ENCODE assay signal across 1 cellular context in the genomic region with DNA sequence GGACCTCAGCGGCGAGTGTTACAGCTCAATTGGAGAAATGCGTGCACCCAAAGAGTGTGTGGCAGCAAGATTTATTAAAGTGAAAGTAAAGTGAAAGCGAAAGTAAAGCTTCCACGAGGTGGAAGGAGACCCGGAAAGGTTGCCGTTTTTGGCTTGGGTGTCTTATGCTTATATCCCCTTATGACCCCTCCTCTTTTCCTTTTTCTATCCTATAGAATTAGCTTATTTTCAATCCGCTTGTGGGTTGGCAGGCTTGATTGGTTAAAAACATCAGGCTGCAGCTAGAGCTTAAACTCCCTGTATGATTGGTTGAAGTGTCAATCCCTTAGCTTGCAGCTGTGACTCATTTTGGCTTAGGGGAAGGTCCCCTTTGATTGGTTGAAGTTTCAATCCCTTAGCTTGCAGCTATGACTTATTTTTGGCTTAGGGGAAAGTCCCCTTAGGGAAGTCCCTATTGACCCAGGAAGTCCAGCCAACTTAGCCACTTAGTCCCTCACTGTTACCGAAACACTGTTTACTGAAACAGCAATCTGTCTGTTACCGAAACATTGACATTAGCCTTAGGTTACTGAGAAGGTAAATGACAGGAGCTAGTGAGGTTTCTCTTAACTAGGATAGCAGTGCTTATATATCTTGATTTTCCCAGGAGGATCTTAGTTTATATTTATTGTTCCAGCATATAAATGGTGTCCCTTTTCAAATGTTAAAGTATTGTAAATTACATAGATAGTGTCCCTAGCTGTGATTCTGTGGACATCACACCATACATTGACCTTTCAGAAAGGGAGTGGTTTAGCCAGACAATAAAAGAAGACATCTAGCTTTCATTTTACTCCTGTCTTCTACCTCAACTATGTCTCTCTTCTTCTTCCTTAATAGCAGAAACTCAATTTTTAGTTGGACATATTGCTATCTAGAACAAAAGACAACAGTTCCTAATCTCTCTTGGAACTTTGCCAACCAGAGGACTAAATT.
TF ChIP-seq lines count a peak whose summit lies in the region.

No MANE protein-coding gene starts in this region.

TF ChIP-seq in GM12878, 131 proteins besides CTCF, POLR2A, EP300 and RAD21 (continued from another document and continues in another):
- TF ChIP-seq E4F1 (IDR thresholded peaks at IDR 0.05; ENCODE audit: borderline replicate concordance, partially characterized antibody) (no peak), IRF4 (IDR thresholded peaks at IDR 0.05; ENCODE audit: low read depth, low read length) (no peak), SRF (IDR thresholded peaks at IDR 0.05; ENCODE audit: low read depth in 2 of 2, low read length in 2 of 2) (no peak), CHD1 (IDR thresholded peaks at IDR 0.05; ENCODE audit: low read depth, low read length) (no peak), NFIC (IDR thresholded peaks at IDR 0.05; ENCODE audit: low read depth, low read length) (0 out of 2 replicates have a peak, but pooled peaks have one; percentile 18), CBFB (IDR thresholded peaks at IDR 0.05; ENCODE audit: low read depth) (no peak), CHD4 (IDR thresholded peaks at IDR 0.05) (no peak), MYB (IDR thresholded peaks at IDR 0.05; ENCODE audit: borderline replicate concordance, low read depth, low read length) (no peak), NBN (IDR thresholded peaks at IDR 0.05) (no peak), BMI1 (IDR thresholded peaks at IDR 0.05; ENCODE audit: borderline replicate concordance) (no peak), SMAD5 (IDR thresholded peaks at IDR 0.05; ENCODE audit: low read depth) (no peak), RELA (IDR thresholded peaks at IDR 0.05; ENCODE audit: borderline replicate concordance, partially characterized antibody) (peak; percentile 97), ZSCAN29 (IDR thresholded peaks at IDR 0.05) (no peak), MEF2A (IDR thresholded peaks at IDR 0.05; ENCODE audit: insufficient read depth, low read depth, low read length) (peak; percentile 84), ETV6 (conservative IDR thresholded peaks at IDR 0.05 in 1 of 2, IDR thresholded peaks at IDR 0.05 in 1 of 2; ENCODE audit: borderline replicate concordance in 1 of 2, low read depth in 1 of 2) (no peak), ZNF24 (IDR thresholded peaks at IDR 0.05) (no peak), DPF2 (IDR thresholded peaks at IDR 0.05) (0 out of 2 replicates have a peak, but pooled peaks have one; percentile 27), BACH1 (IDR thresholded peaks at IDR 0.05; ENCODE audit: borderline replicate concordance) (no peak), CHD2 (IDR thresholded peaks at IDR 0.05; ENCODE audit: borderline replicate concordance, low read depth, low read length) (0 out of 2 replicates have a peak, but pooled peaks have one; percentile 9), NR2C1 (IDR thresholded peaks at IDR 0.05) (no peak), IKZF1 (conservative IDR thresholded peaks at IDR 0.05) (peak; percentile 57; the same call in 1 of the 2 replicates), MTA2 (IDR thresholded peaks at IDR 0.05; ENCODE audit: low read depth) (peak; percentile 61; the same call in 1 of the 2 replicates), SKIL (IDR thresholded peaks at IDR 0.05; ENCODE audit: low read depth, poor library complexity, severe bottlenecking) (peak; percentile 31), NR2F1 (conservative IDR thresholded peaks at IDR 0.05) (peak; percentile 52), ATF7 (IDR thresholded peaks at IDR 0.05; ENCODE audit: low read depth) (peak; percentile 31; the same call in 1 of the 2 replicates), YY1 (IDR thresholded peaks at IDR 0.05; ENCODE audit: low read depth, low read length) (no peak), HDAC6 (IDR thresholded peaks at IDR 0.05; ENCODE audit: unreplicated experiment) (no peak), SPI1 (IDR thresholded peaks at IDR 0.05; ENCODE audit: borderline replicate concordance, insufficient read depth, low read depth, low read length) (no peak), ATF2 (IDR thresholded peaks at IDR 0.05; ENCODE audit: low read length) (0 out of 2 replicates have a peak, but pooled peaks have one; percentile 16)
- TF ChIP-seq, protein P1, sequence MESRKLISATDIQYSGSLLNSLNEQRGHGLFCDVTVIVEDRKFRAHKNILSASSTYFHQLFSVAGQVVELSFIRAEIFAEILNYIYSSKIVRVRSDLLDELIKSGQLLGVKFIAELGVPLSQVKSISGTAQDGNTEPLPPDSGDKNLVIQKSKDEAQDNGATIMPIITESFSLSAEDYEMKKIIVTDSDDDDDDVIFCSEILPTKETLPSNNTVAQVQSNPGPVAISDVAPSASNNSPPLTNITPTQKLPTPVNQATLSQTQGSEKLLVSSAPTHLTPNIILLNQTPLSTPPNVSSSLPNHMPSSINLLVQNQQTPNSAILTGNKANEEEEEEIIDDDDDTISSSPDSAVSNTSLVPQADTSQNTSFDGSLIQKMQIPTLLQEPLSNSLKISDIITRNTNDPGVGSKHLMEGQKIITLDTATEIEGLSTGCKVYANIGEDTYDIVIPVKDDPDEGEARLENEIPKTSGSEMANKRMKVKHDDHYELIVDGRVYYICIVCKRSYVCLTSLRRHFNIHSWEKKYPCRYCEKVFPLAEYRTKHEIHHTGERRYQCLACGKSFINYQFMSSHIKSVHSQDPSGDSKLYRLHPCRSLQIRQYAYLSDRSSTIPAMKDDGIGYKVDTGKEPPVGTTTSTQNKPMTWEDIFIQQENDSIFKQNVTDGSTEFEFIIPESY (IDR thresholded peaks at IDR 0.05), result peak; percentile 89
- TF ChIP-seq, protein P2, sequence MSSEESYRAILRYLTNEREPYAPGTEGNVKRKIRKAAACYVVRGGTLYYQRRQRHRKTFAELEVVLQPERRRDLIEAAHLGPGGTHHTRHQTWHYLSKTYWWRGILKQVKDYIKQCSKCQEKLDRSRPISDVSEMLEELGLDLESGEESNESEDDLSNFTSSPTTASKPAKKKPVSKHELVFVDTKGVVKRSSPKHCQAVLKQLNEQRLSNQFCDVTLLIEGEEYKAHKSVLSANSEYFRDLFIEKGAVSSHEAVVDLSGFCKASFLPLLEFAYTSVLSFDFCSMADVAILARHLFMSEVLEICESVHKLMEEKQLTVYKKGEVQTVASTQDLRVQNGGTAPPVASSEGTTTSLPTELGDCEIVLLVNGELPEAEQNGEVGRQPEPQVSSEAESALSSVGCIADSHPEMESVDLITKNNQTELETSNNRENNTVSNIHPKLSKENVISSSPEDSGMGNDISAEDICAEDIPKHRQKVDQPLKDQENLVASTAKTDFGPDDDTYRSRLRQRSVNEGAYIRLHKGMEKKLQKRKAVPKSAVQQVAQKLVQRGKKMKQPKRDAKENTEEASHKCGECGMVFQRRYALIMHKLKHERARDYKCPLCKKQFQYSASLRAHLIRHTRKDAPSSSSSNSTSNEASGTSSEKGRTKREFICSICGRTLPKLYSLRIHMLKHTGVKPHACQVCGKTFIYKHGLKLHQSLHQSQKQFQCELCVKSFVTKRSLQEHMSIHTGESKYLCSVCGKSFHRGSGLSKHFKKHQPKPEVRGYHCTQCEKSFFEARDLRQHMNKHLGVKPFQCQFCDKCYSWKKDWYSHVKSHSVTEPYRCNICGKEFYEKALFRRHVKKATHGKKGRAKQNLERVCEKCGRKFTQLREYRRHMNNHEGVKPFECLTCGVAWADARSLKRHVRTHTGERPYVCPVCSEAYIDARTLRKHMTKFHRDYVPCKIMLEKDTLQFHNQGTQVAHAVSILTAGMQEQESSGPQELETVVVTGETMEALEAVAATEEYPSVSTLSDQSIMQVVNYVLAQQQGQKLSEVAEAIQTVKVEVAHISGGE (CRISPR knock-in tag; IDR thresholded peaks at IDR 0.05), result no peak
- TF ChIP-seq, protein P3, sequence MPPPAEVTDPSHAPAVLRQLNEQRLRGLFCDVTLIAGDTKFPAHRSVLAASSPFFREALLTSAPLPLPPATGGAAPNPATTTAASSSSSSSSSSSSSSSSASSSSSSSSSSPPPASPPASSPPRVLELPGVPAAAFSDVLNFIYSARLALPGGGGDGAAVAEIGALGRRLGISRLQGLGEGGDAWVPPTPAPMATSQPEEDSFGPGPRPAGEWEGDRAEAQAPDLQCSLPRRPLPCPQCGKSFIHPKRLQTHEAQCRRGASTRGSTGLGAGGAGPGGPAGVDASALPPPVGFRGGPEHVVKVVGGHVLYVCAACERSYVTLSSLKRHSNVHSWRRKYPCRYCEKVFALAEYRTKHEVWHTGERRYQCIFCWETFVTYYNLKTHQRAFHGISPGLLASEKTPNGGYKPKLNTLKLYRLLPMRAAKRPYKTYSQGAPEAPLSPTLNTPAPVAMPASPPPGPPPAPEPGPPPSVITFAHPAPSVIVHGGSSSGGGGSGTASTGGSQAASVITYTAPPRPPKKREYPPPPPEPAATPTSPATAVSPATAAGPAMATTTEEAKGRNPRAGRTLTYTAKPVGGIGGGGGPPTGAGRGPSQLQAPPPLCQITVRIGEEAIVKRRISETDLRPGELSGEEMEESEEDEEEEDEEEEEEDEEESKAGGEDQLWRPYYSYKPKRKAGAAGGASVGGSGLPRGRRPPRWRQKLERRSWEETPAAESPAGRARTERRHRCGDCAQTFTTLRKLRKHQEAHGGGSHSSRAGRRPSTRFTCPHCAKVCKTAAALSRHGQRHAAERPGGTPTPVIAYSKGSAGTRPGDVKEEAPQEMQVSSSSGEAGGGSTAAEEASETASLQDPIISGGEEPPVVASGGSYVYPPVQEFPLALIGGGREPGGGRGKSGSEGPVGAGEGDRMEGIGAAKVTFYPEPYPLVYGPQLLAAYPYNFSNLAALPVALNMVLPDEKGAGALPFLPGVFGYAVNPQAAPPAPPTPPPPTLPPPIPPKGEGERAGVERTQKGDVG (CRISPR knock-in tag; IDR thresholded peaks at IDR 0.05), result no peak
- TF ChIP-seq, protein P4, sequence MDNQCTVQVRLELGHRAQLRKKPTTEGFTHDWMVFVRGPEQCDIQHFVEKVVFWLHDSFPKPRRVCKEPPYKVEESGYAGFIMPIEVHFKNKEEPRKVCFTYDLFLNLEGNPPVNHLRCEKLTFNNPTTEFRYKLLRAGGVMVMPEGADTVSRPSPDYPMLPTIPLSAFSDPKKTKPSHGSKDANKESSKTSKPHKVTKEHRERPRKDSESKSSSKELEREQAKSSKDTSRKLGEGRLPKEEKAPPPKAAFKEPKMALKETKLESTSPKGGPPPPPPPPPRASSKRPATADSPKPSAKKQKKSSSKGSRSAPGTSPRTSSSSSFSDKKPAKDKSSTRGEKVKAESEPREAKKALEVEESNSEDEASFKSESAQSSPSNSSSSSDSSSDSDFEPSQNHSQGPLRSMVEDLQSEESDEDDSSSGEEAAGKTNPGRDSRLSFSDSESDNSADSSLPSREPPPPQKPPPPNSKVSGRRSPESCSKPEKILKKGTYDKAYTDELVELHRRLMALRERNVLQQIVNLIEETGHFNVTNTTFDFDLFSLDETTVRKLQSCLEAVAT (IDR thresholded peaks at IDR 0.05), result peak; percentile 86
